In the genomic region with DNA sequence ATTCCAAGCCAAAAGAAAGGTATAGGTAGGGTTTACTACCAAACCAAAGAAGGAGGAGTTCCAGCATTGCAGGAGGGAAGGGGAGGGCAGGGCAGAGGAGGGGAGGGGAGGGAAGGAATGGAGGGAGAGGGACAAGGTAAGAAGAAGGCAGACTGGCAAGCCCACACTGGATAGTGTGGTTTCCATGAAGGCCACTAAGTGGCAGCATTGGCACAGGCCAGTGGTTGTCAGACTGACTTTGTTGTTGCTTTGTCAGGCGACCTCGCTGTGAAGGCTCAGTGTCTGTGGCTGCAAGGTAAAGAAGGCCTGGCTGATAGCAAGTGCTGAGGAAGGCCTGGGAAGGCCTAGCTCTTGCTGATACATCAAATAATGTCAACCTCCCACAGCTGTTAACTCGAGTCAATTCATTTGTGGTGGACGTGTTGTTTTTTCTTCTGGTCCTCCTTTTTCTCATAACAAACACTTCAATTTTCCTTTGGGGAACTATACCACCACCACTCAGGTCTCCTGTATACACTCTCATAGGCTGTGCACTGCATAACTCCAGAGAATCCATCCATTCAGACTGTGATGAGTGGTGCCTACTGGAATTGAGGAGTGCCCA, we compare ENCODE assay signal across 8 cellular contexts. TPM values are rescaled to one million over a fixed set of nuclear protein-coding genes. Genes with fewer than 3 reads are reported as not detected.
DNase-seq lines count a peak whose midpoint lies in the region; ATAC-seq, FAIRE-seq and TF ChIP-seq lines count a peak whose summit lies in the region.

No MANE protein-coding gene starts in this region.

- H2BK120ac ChIP-seq in H1 (replicated peaks; ENCODE audit: low read depth, low read length), result no peak overlapping the region

- H3K4me1 Mint-ChIP-seq in activated CD4-positive, alpha-beta T cell treated with anti-CD3 and anti-CD28 coated beads, Interleukin-2, amount 10 ng/mL, durations not matched to agents 24 days and 14 days, result no peaks in the 10 kb centered on the region
- H3K4me1 Mint-ChIP-seq in stimulated activated naive CD8-positive, alpha-beta T cell treated with anti-CD3 and anti-CD28 coated beads, Interleukin-15, amount 100 ng/mL, for 72 hours, result no peaks in the 10 kb centered on the region

- no peak overlapping the region for H3K27ac Mint-ChIP-seq in activated CD4-positive, alpha-beta T cell treated with anti-CD3 and anti-CD28 coated beads, Interleukin-2, amount 10 ng/mL, durations not matched to agents 24 days and 14 days
- peak overlapping the region in 1 of 2 donors; percentile 7 for H3K27ac Mint-ChIP-seq in stimulated activated naive CD8-positive, alpha-beta T cell treated with anti-CD3 and anti-CD28 coated beads, Interleukin-15, amount 100 ng/mL, for 72 hours

- no peak overlapping the region for H3K4me3 ChIP-seq in H1 (ENCODE audit: extremely low read depth in 1 of 4, insufficient read depth in 2 of 4, low read depth in 3 of 4, low read length in 4 of 4)

- TF ChIP-seq EP300 in H1 (IDR thresholded peaks at IDR 0.05; ENCODE audit: borderline replicate concordance in 1 of 2, low read depth in 2 of 2, low read length in 2 of 2), result no peak

- H3K4me2 ChIP-seq in H1 (ENCODE audit: insufficient read depth in 1 of 2, low read depth in 2 of 2, low read length in 2 of 2), result no peak overlapping the region

- no peak overlapping the region for H4K5ac ChIP-seq in H1 (ENCODE audit: insufficient read length, low read depth, low read length)

- H3K14ac ChIP-seq in H1 (ENCODE audit: insufficient read length), result no peak overlapping the region

- intact Hi-C loops in activated CD4-positive, alpha-beta T cell treated with anti-CD3 and anti-CD28 coated beads, Interleukin-2, amount 10 ng/mL, durations not matched to agents 24 days and 14 days (cut with micrococcal nuclease), result loop anchor here (1.0 to 5.0 kb wide), 3 partner anchors 41 to 168 kb away; partner anchors contain the start of gene TP53RK

- TF ChIP-seq RAD21 in H1 (IDR thresholded peaks at IDR 0.05 in 1 of 2, conservative IDR thresholded peaks at IDR 0.05 in 1 of 2; ENCODE audit: low read depth in 2 of 2, low read length in 2 of 2), result peak; percentile 95 to 99

- H3K18ac ChIP-seq in H1 (ENCODE audit: extremely low read depth, low read length), result no peak overlapping the region

- H3K36me3 Mint-ChIP-seq in activated CD4-positive, alpha-beta T cell treated with anti-CD3 and anti-CD28 coated beads, Interleukin-2, amount 10 ng/mL, durations not matched to agents 24 days and 14 days (ENCODE audit: low read depth), result no peaks in the 10 kb centered on the region

- H3K4me1 ChIP-seq in H1 (replicated peaks in 1 of 4; ENCODE audit: control insufficient read depth in 3 of 4, insufficient read depth in 4 of 4, low read length in 3 of 4), result no peaks in the 10 kb centered on the region; a peak in 1 of 7 replicates

- no peak overlapping the region for H2AK5ac ChIP-seq in H1 (ENCODE audit: low read depth, low read length)

- H2BK15ac ChIP-seq in H1 (ENCODE audit: low read length), result no peak overlapping the region

- no peak overlapping the region for H2BK5ac ChIP-seq in H1 (ENCODE audit: low read depth, low read length)

- 23% methylated on average over 4 of the region's 4 CpGs; no CpG with 5 or more reads in 1 of the 2 experiments for WGBS in H1 (ENCODE audit: extremely low coverage in 1 of 2, insufficient coverage in 1 of 2, insufficient read length in 1 of 2, insufficient replicate concordance in 2 of 2, low coverage in 1 of 2, low lambda C conversion rate in 2 of 2, missing lambda C conversion rate in 1 of 2), 2 experiments

- DNase-seq in AG08396 (ENCODE audit: low spot score), result peak; percentile 74
- peak; percentile 33 for DNase-seq in GM19240 (ENCODE audit: insufficient read length, low spot score)
- DNase-seq in NCI-H2227 treated with DMSO at 0.1 percent for 48 hours (lab: John Stamatoyannopoulos, UW), result peak; percentile 34
- DNase-seq in activated CD4-positive, alpha-beta T cell treated with anti-CD3 and anti-CD28 coated beads, Interleukin-2, amount 10 ng/mL, durations not matched to agents 24 days and 14 days, result peak; percentile 87
- peak; percentile 59 to 71 for DNase-seq in H1 (ENCODE audit: low read depth in 1 of 2, low spot score in 2 of 2)
- peak; percentile 45 for DNase-seq in midbrain (lab: John Stamatoyannopoulos, UW)
- DNase-seq in stimulated activated naive CD8-positive, alpha-beta T cell treated with anti-CD3 and anti-CD28 coated beads, Interleukin-15, amount 100 ng/mL, for 72 hours, result peak; percentile 46 to 66

- H2AFZ ChIP-seq in H1 (ENCODE audit: low read length), result peak overlapping the region; percentile 4; the same call in 1 of the 2 replicates

- H3K9me3 Mint-ChIP-seq in activated CD4-positive, alpha-beta T cell treated with anti-CD3 and anti-CD28 coated beads, Interleukin-2, amount 10 ng/mL, durations not matched to agents 24 days and 14 days, result no peaks in the 10 kb centered on the region
- no peaks in the 10 kb centered on the region for H3K9me3 Mint-ChIP-seq in stimulated activated naive CD8-positive, alpha-beta T cell treated with anti-CD3 and anti-CD28 coated beads, Interleukin-15, amount 100 ng/mL, for 72 hours

- no peak overlapping the region for H3K23ac ChIP-seq in H1 (ENCODE audit: insufficient read length)

- H2BK20ac ChIP-seq in H1 (ENCODE audit: low read length), result no peak overlapping the region

- no peaks in the 10 kb centered on the region for H3K23me2 ChIP-seq in H1 (ENCODE audit: low read depth, low read length)

- CTCF ChIA-PET in H1 (lab: Charles Lee; ENCODE audit: partially characterized antibody), result interaction anchor here (0.9 to 7.3 kb wide), 22 partner anchors 11 to 232 kb away, joined by 3 to 63 read pairs (median 4); no protein-coding TSS in a partner anchor

- no peak overlapping the region for H2BK12ac ChIP-seq in H1 (ENCODE audit: low read depth, low read length)

- H4K20me1 ChIP-seq in H1 (replicated peaks in 1 of 2; ENCODE audit: control insufficient read depth in 1 of 2, insufficient read depth in 2 of 2, low read length in 2 of 2), result no peaks in the 10 kb centered on the region

- H3K4me3 Mint-ChIP-seq in activated CD4-positive, alpha-beta T cell treated with anti-CD3 and anti-CD28 coated beads, Interleukin-2, amount 10 ng/mL, durations not matched to agents 24 days and 14 days, result no peak overlapping the region
- H3K4me3 Mint-ChIP-seq in stimulated activated naive CD8-positive, alpha-beta T cell treated with anti-CD3 and anti-CD28 coated beads, Interleukin-15, amount 100 ng/mL, for 72 hours, result no peak overlapping the region

- H3K56ac ChIP-seq in H1 (replicated peaks; ENCODE audit: insufficient read length, low read depth, low read length), result no peak overlapping the region

- TF ChIP-seq CTCF in H1 (IDR thresholded peaks at IDR 0.05; ENCODE audit: control extremely low read depth in 1 of 3, insufficient read depth in 1 of 3, low read depth in 1 of 3, low read length in 3 of 3), result peak; percentile 87 to 99 (median 91)

- FAIRE-seq in H1 (lab: Jason Lieb, UNC), result peak; percentile 98

- no peaks in the 10 kb centered on the region for H3K79me1 ChIP-seq in H1 (ENCODE audit: low read depth, low read length)

- no peaks in the 10 kb centered on the region; a peak in 1 of 4 replicates for H3K9me3 ChIP-seq in H1 (ENCODE audit: insufficient read depth in 2 of 2, low read depth in 1 of 2, low read length in 1 of 2)

- no peaks in the 10 kb centered on the region for H3K79me2 ChIP-seq in H1 (ENCODE audit: control insufficient read depth in 1 of 2, insufficient read depth in 2 of 2, low read length in 2 of 2)

- no peak overlapping the region for H4K8ac ChIP-seq in H1 (ENCODE audit: extremely low read depth, insufficient read depth, low read length)

- peak; percentile 95 for ATAC-seq in stimulated activated naive CD8-positive, alpha-beta T cell treated with anti-CD3 and anti-CD28 coated beads, Interleukin-15, amount 100 ng/mL, for 72 hours
- no peak for ATAC-seq in GM21526 (IDR thresholded peaks at IDR 0.05; ENCODE audit: low FRiP score, unreplicated experiment)

- H3K27me3 ChIP-seq in H1 (replicated peaks in 1 of 4; ENCODE audit: control insufficient read depth in 3 of 4, extremely low read depth in 1 of 4, insufficient read depth in 3 of 4, low read length in 3 of 4), result no peaks in the 10 kb centered on the region

- no peak overlapping the region for H3K9ac ChIP-seq in H1 (replicated peaks in 1 of 4; ENCODE audit: extremely low read depth in 1 of 4, low read depth in 3 of 4, low read length in 3 of 4)

- no peaks in the 10 kb centered on the region for H3K36me3 ChIP-seq in H1 (ENCODE audit: control insufficient read depth in 2 of 4, insufficient read depth in 4 of 4, low read length in 3 of 4)

- no peak overlapping the region for H3K27ac ChIP-seq in H1 (ENCODE audit: low read depth, low read length)

- POLR2A ChIA-PET in H1 (lab: Charles Lee; ENCODE audit: partially characterized antibody), result interaction anchor here (0.8 to 1.0 kb wide), 2 partner anchors 159 to 162 kb away, joined by 3 to 4 read pairs; no protein-coding TSS in a partner anchor

- no peak overlapping the region for H3K4ac ChIP-seq in H1 (replicated peaks; ENCODE audit: insufficient read length, low read depth, low read length)

- TF ChIP-seq POLR2A in H1 (IDR thresholded peaks at IDR 0.05; ENCODE audit: control extremely low read depth in 1 of 2, low read depth in 2 of 2, low read length in 2 of 2), result no peak

- H3K27me3 Mint-ChIP-seq in activated CD4-positive, alpha-beta T cell treated with anti-CD3 and anti-CD28 coated beads, Interleukin-2, amount 10 ng/mL, durations not matched to agents 24 days and 14 days, result peaks cover 14% of the 10 kb centered on the region
- peaks cover 20% of the 10 kb centered on the region for H3K27me3 Mint-ChIP-seq in stimulated activated naive CD8-positive, alpha-beta T cell treated with anti-CD3 and anti-CD28 coated beads, Interleukin-15, amount 100 ng/mL, for 72 hours

- H4K91ac ChIP-seq in H1 (replicated peaks; ENCODE audit: insufficient read length, low read length), result no peak overlapping the region

RNA-seq across cellular contexts. Expression of gene ZNF334, which starts 7.7 kb away (rescaled TPM):
- total RNA-seq in activated CD4-positive, alpha-beta T cell treated with anti-CD3 and anti-CD28 coated beads, Interleukin-2, amount 10 ng/mL, durations not matched to agents 24 days and 14 days, result 1.6 and 2.0 TPM in 2 replicates
- total RNA-seq in H1 (2021; fragmentation: NEBNext Ultra II Directional; extraction: Animal tissue kit (Norgen Biotek cat#: 25700)), result 15.9 and 17.8 TPM in 2 replicates
- 6.2 and 8.8 TPM in 2 replicates for polyA plus RNA-seq in H1 (2011; rRNA removed)
- 14.9 TPM for polyA plus RNA-seq in H1 (2011; cell fraction: cytosol; rRNA removed)
- polyA plus RNA-seq in H1 (2011; cell fraction: nucleus; rRNA removed), result 13.5 TPM
- 9.4 to 16.9 TPM (median 10.3 TPM) in 4 replicates for polyA plus RNA-seq in H1 (2012, experiment 1 of 2)
- polyA plus RNA-seq in H1 (2012, experiment 2 of 2), result 0.54 TPM
- 11.5 TPM for polyA plus RNA-seq in H1 (2013, experiment 1 of 2)
- 10.4 TPM for polyA plus RNA-seq in H1 (2013, experiment 2 of 2)
- polyA minus RNA-seq in H1 (2011; rRNA and poly(A)+ RNA removed), result 16.8 and 19.3 TPM in 2 replicates
- polyA minus RNA-seq in H1 (2011; cell fraction: cytosol; rRNA and poly(A)+ RNA removed), result 10.0 TPM
- polyA minus RNA-seq in H1 (2011; cell fraction: nucleus; rRNA and poly(A)+ RNA removed), result 35.9 TPM

RNA-seq across cellular contexts. Expression of gene OCSTAMP, which starts 29.4 kb away (rescaled TPM):
- 0.37 and 0.40 TPM in 2 replicates for total RNA-seq in activated CD4-positive, alpha-beta T cell treated with anti-CD3 and anti-CD28 coated beads, Interleukin-2, amount 10 ng/mL, durations not matched to agents 24 days and 14 days
- 0.13 and 0.25 TPM in 2 replicates for total RNA-seq in H1 (2021; fragmentation: NEBNext Ultra II Directional; extraction: Animal tissue kit (Norgen Biotek cat#: 25700))
- 0.09 and 0.14 TPM in 2 replicates for polyA plus RNA-seq in H1 (2011; rRNA removed)
- polyA plus RNA-seq in H1 (2011; cell fraction: cytosol; rRNA removed), result 0.12 TPM
- not detected for polyA plus RNA-seq in H1 (2011; cell fraction: nucleus; rRNA removed)
- polyA plus RNA-seq in H1 (2012, experiment 1 of 2), result 0.08 to 0.10 TPM (median 0.08 TPM) in 3 of 4 replicates, not detected in the other
- polyA plus RNA-seq in H1 (2012, experiment 2 of 2), result 0.10 TPM
- polyA plus RNA-seq in H1 (2013, experiment 1 of 2), result 0.18 TPM
- 0.18 TPM for polyA plus RNA-seq in H1 (2013, experiment 2 of 2)
- polyA minus RNA-seq in H1 (2011; rRNA and poly(A)+ RNA removed), result not detected in 2 replicates
- polyA minus RNA-seq in H1 (2011; cell fraction: cytosol; rRNA and poly(A)+ RNA removed), result not detected
- 0.60 TPM for polyA minus RNA-seq in H1 (2011; cell fraction: nucleus; rRNA and poly(A)+ RNA removed)

Comparison
In these comparisons a context has a peak if more than half of its experiments do, and no peak if none do; other contexts are left out.
1. DNase-seq: peak in every context shown above with its lines; median percentile 87 in activated CD4-positive, alpha-beta T cell treated with anti-CD3 and anti-CD28 coated beads, Interleukin-2, amount 10 ng/mL, durations not matched to agents 24 days and 14 days; 74 in AG08396; 65 in H1; 56 in stimulated activated naive CD8-positive, alpha-beta T cell treated with anti-CD3 and anti-CD28 coated beads, Interleukin-15, amount 100 ng/mL, for 72 hours; 45 in midbrain; 34 in NCI-H2227 treated with DMSO at 0.1 percent for 48 hours; 33 in GM19240.